In genomic region chr6:37092851-37093727, GRCh38 we compare ENCODE assay signal across 13 cellular contexts.
DNase-seq lines count a peak whose midpoint lies in the region; ATAC-seq and TF ChIP-seq lines count a peak whose summit lies in the region.
"Had no signal": no experiment of that assay in that cellular context is flagged by ENCODE, and none has a peak within 500 bp of the region (broad histone marks: within the 10 kb centered on the region; RNA-seq: fewer than 3 reads in every experiment).

No MANE protein-coding gene starts in this region.

- TF ChIP-seq RAD21 in Ishikawa (IDR thresholded peaks at IDR 0.05; ENCODE audit: low read depth) = no peak

- H3K4me3 ChIP-seq in left ventricle myocardium inferior = no peak overlapping the region
- no peak overlapping the region for H3K4me3 ChIP-seq in thyroid gland (replicated peaks in 1 of 3)

- TF ChIP-seq EP300 in Ishikawa (IDR thresholded peaks at IDR 0.05; ENCODE audit: borderline replicate concordance) = no peak

- H3K36me3 ChIP-seq in left ventricle myocardium inferior (no peaks in the 10 kb centered on the region), thyroid gland (no peaks in the 10 kb centered on the region)

- intact Hi-C loops in left ventricle myocardium inferior (cut with micrococcal nuclease) = no loop called here
- intact Hi-C loops in sciatic nerve (cut with DNase I) = no loop called here
- intact Hi-C loops in thyroid gland (cut with DNase I) = no loop called here

- no peaks in the 10 kb centered on the region for H3K9me3 Mint-ChIP-seq in WTC11
- H3K9me3 Mint-ChIP-seq: CD4-positive, alpha-beta T cell had no signal

- DNase-seq in WTC11 (ENCODE audit: low spot score) = no peak
- peak; percentile 32 for DNase-seq in left ventricle myocardium inferior
- DNase-seq in sciatic nerve (ENCODE audit: low spot score) = peak; percentile 62
- DNase-seq in thyroid gland = no peak
- no peak for DNase-seq in erythroblast (lab: John Stamatoyannopoulos, UW)
- DNase-seq in pons (ENCODE audit: low spot score) = no peak
- DNase-seq: activated CD8-positive, alpha-beta memory T cell treated with anti-CD3 and anti-CD28 coated beads for 24 hours; CD4-positive, alpha-beta T cell; HCEC 1CT; NCI-H1105; retina had no signal

- H3K4me1 ChIP-seq in left ventricle myocardium inferior (no peaks in the 10 kb centered on the region), thyroid gland (no peaks in the 10 kb centered on the region)

- 86 to 87% methylated on average over 16 of the region's 16 CpGs for WGBS in thyroid gland, 2 donors

- ATAC-seq in WTC11 = peak; percentile 26
- peak; percentile 61 for ATAC-seq in sciatic nerve

- no peak overlapping the region for H3K4me3 Mint-ChIP-seq in WTC11
- H3K4me3 Mint-ChIP-seq: activated naive CD8-positive, alpha-beta T cell; CD4-positive, alpha-beta T cell had no signal

- H3K9me3 ChIP-seq in left ventricle myocardium inferior (replicated peaks) (no peaks in the 10 kb centered on the region), thyroid gland (no peaks in the 10 kb centered on the region)

- 0 out of 2 replicates have a peak overlapping the region, but pooled peaks have one; percentile 11 for H3K27ac Mint-ChIP-seq in WTC11
- H3K27ac Mint-ChIP-seq: activated naive CD8-positive, alpha-beta T cell; CD4-positive, alpha-beta T cell had no signal

- no peaks in the 10 kb centered on the region for H3K36me3 Mint-ChIP-seq in WTC11
- H3K36me3 Mint-ChIP-seq: activated naive CD8-positive, alpha-beta T cell had no signal

- CTCF ChIA-PET in WTC11 (lab: Charles Lee) = interaction anchor here (1.1 kb wide), 1 partner anchor 75 kb away, joined by 3 read pairs; no protein-coding TSS in a partner anchor

- H3K4me1 Mint-ChIP-seq in WTC11 = peaks cover 34% of the 10 kb centered on the region

- no peak overlapping the region for H3K27ac ChIP-seq in left ventricle myocardium inferior (replicated peaks)
- H3K27ac ChIP-seq in thyroid gland = no peak overlapping the region

- H3K27me3 Mint-ChIP-seq in WTC11 (ENCODE audit: low read depth) = no peaks in the 10 kb centered on the region
- H3K27me3 Mint-ChIP-seq: activated naive CD8-positive, alpha-beta T cell; CD4-positive, alpha-beta T cell had no signal

- TF ChIP-seq POLR2A in thyroid gland (IDR thresholded peaks at IDR 0.05) (no peak), erythroblast (IDR thresholded peaks at IDR 0.05; ENCODE audit: low read length) (no peak)

- no peak for TF ChIP-seq CTCF in WTC11 (IDR thresholded peaks at IDR 0.05)
- no peak for TF ChIP-seq CTCF in left ventricle myocardium inferior (IDR thresholded peaks at IDR 0.05; ENCODE audit: borderline replicate concordance)
- no peak for TF ChIP-seq CTCF in thyroid gland (IDR thresholded peaks at IDR 0.05)

- H3K27me3 ChIP-seq in left ventricle myocardium inferior (ENCODE audit: low read depth) = no peaks in the 10 kb centered on the region
- H3K27me3 ChIP-seq in thyroid gland = no peaks in the 10 kb centered on the region

- POLR2A ChIA-PET in WTC11 (lab: Charles Lee) = interaction anchor here (0.8 kb wide), 1 partner anchor 9 kb away, joined by 4 read pairs; no protein-coding TSS in a partner anchor

TF ChIP-seq in Ishikawa, 13 proteins besides CTCF, POLR2A, EP300 and RAD21:
- TF ChIP-seq, protein P1, sequence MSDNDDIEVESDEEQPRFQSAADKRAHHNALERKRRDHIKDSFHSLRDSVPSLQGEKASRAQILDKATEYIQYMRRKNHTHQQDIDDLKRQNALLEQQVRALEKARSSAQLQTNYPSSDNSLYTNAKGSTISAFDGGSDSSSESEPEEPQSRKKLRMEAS (IDR thresholded peaks at IDR 0.05) = peak; percentile 19; the same call in 1 of the 2 replicates
- no peak for TF ChIP-seq EGR1 (IDR thresholded peaks at IDR 0.05)
- TF ChIP-seq TEAD4 (IDR thresholded peaks at IDR 0.05) = peak; percentile 43; the same call in 1 of the 2 replicates
- 0 out of 2 replicates have a peak, but pooled peaks have one; percentile 30 for TF ChIP-seq NFIC (IDR thresholded peaks at IDR 0.05)
- TF ChIP-seq CREB1 (IDR thresholded peaks at IDR 0.05; ENCODE audit: low read depth) = no peak
- TF ChIP-seq ZBTB7A (IDR thresholded peaks at IDR 0.05; ENCODE audit: low read depth) = no peak; the same call in 1 of the 2 replicates

TF ChIP-seq in WTC11, 78 proteins besides CTCF, POLR2A, EP300 and RAD21:
- TF ChIP-seq, protein P1 (CRISPR knock-in tag; IDR thresholded peaks at IDR 0.05) = 0 out of 2 replicates have a peak, but pooled peaks have one; percentile 6
- TF ChIP-seq SMAD4 (CRISPR knock-in tag; IDR thresholded peaks at IDR 0.05) = no peak

Comparison
In these comparisons a context has a peak if more than half of its experiments do, and no peak if none do; other contexts are left out.
1. DNase-seq: peak in left ventricle myocardium inferior (single experiment) and sciatic nerve (single experiment); none in WTC11 (single experiment), thyroid gland (0 of 2), erythroblast (0 of 2) and pons (single experiment).